Comparison of ENCODE assay signal across 1 cellular context in the genomic region with DNA sequence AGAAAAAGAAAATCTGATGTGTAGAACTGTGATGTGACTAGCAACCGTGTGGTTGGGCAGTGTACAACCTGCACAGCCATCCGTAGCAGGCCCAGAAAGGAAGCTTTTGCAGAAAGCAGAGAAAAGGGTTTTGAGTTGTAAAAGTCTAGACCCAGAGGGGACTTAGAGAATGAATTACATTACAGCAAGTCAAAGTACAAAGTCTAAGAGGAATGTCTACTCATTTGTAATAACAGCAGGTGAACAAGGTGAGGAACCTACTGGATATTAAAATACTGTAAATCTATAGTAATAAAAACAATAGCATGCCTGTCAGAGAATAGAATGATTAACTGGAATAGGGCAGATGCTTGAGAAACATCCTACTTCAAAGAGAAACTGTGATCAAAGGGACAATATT.
TF ChIP-seq lines count a peak whose summit lies in the region.

No MANE protein-coding gene starts in this region.

TF ChIP-seq in HepG2, 621 proteins besides CTCF, POLR2A, EP300 and RAD21:
- TF ChIP-seq NBN (conservative IDR thresholded peaks at IDR 0.05) (no peak), HNF4A (CRISPR knock-in tag; IDR thresholded peaks at IDR 0.05) (peak; percentile 34; the same call in 1 of the 2 replicates)
- TF ChIP-seq, protein P1, sequence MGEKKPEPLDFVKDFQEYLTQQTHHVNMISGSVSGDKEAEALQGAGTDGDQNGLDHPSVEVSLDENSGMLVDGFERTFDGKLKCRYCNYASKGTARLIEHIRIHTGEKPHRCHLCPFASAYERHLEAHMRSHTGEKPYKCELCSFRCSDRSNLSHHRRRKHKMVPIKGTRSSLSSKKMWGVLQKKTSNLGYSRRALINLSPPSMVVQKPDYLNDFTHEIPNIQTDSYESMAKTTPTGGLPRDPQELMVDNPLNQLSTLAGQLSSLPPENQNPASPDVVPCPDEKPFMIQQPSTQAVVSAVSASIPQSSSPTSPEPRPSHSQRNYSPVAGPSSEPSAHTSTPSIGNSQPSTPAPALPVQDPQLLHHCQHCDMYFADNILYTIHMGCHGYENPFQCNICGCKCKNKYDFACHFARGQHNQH (CRISPR knock-in tag; IDR thresholded peaks at IDR 0.05) = 0 out of 2 replicates have a peak, but pooled peaks have one; percentile 26
